ENCODE assay signal across 5 cellular contexts in genomic region chr12:121545459-121545858, GRCh38.
"Had no signal": no experiment of that assay in that cellular context is flagged by ENCODE, and none has a peak within 500 bp of the region (broad histone marks: within the 10 kb centered on the region; RNA-seq: fewer than 3 reads in every experiment).

No MANE protein-coding gene starts in this region.

- H3K27me3 Mint-ChIP-seq: IgD-negative memory B cell had no signal

- DNase-seq: H7, HFFc6, KBM-7 had no signal

- H3K9me3 Mint-ChIP-seq: GM23338, HFFc6, IgD-negative memory B cell had no signal

- H3K4me3 Mint-ChIP-seq: GM23338, HFFc6 had no signal

- H3K27ac Mint-ChIP-seq: GM23338, HFFc6, IgD-negative memory B cell had no signal
